In genomic region chr1:80909175-80909784, GRCh38 we compare ENCODE assay signal across 10 cellular contexts.
"Had no signal": no experiment of that assay in that cellular context is flagged by ENCODE, and none has a peak within 500 bp of the region (broad histone marks: within the 10 kb centered on the region; RNA-seq: fewer than 3 reads in every experiment).

No MANE protein-coding gene starts in this region.

- H3K9me3 Mint-ChIP-seq: GM23338 had no signal

- ATAC-seq: GM23338, HCT116, HepG2 had no signal

- H3K4me1 Mint-ChIP-seq: IgD-negative memory B cell had no signal

- H3K9me3 ChIP-seq: HAP-1 had no signal

- H3K36me3 ChIP-seq: HAP-1 had no signal

- H3K27me3 Mint-ChIP-seq: IgD-negative memory B cell had no signal

- H3K4me2 ChIP-seq: GM23338 had no signal

- H3K27ac Mint-ChIP-seq: GM23338, HFFc6, IgD-negative memory B cell had no signal

- H3K4me3 Mint-ChIP-seq: GM23338, HFFc6 had no signal

- DNase-seq: HFFc6, KBM-7 had no signal

- FAIRE-seq: H1, H54, HepG2 had no signal

- H3K27ac ChIP-seq: HL-60 had no signal

- H3K4me3 ChIP-seq: GM23338, HAP-1 had no signal
